ENCODE assay signal across 8 cellular contexts in the genomic region with DNA sequence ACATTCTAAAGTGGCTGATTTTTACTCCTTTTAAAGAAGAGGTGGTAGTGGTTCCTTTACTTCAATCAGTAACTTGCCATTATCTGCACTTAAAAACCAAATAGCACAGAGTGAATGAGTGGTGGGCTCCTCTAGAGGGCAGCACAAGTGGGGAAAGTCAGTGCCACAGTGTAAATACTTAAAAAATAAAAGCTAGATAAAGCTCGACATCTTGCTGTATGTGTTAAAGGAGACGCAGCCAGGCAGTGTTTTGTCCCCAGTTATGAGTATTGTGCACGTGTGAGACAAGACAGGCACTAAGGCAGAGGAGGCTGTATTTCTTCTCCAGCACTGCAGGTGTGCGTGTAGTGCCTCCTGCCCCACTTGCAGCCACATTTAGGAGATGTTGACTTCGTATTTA. TPM values are rescaled to one million over a fixed set of nuclear protein-coding genes. Genes with fewer than 3 reads are reported as not detected.
A peak's percentile ranks its signal among the peaks of the same experiment; 100 is the strongest.
DNase-seq lines count a peak whose midpoint lies in the region; ATAC-seq and TF ChIP-seq lines count a peak whose summit lies in the region.

No MANE protein-coding gene starts in this region.

- intact Hi-C loops in Panc1 (cut with micrococcal nuclease; ENCODE audit: unreplicated experiment): no loop called here

- no peak overlapping the region for H3K4me3 Mint-ChIP-seq in nephron progenitor cell

- no peaks in the 10 kb centered on the region for H3K9me3 Mint-ChIP-seq in nephron progenitor cell

- POLR2A ChIA-PET in HEK293 (lab: Yijun Ruan, JAX) (no interaction called here), Panc1 (lab: Charles Lee) (no interaction called here)

- H3K4me1 ChIP-seq in HEK293 (ENCODE audit: control insufficient read depth, insufficient read depth, low read length) (no peaks in the 10 kb centered on the region), Panc1 (ENCODE audit: control insufficient read depth, insufficient read depth, low read length) (no peaks in the 10 kb centered on the region)

- no peak for TF ChIP-seq CTCF in HEK293 (tag by site-specific recombination; IDR thresholded peaks at IDR 0.05)
- peak; percentile 67 for TF ChIP-seq CTCF in Panc1 (IDR thresholded peaks at IDR 0.05)
- TF ChIP-seq CTCF in choroid plexus epithelial cell (conservative IDR thresholded peaks at IDR 0.05; ENCODE audit: low read depth, low read length): peak; percentile 89
- TF ChIP-seq CTCF in nephron progenitor cell (IDR thresholded peaks at IDR 0.05): peak; percentile 72

- H3K36me3 Mint-ChIP-seq in nephron progenitor cell (ENCODE audit: low read depth): no peaks in the 10 kb centered on the region

- no peak overlapping the region for H3K27ac Mint-ChIP-seq in nephron progenitor cell

- peak; percentile 33 to 37 for DNase-seq in activated T-cell treated with anti-CD3 and anti-CD28 coated beads, Interleukin-2, amount 50 U/mL, for 48 hours
- no peak for DNase-seq in activated T-cell treated with anti-CD3 and anti-CD28 coated beads, Interleukin-2, amount 50 U/mL, for 1 hour
- DNase-seq in Panc1 (ENCODE audit: low read depth, low spot score) (no peak), choroid plexus epithelial cell (ENCODE audit: low read depth) (peak; percentile 75), nephron progenitor cell (peak; percentile 35), mucosa of gallbladder (ENCODE audit: low spot score) (no peak)

- H3K4me3 ChIP-seq in HEK293 (ENCODE audit: low read depth, low read length) (no peak overlapping the region), Panc1 (ENCODE audit: low read depth in 2 of 2, low read length in 2 of 2) (no peak overlapping the region), choroid plexus epithelial cell (ENCODE audit: low read depth, low read length) (no peak overlapping the region)

- BruUV-seq in Panc1 (replicated peaks; lab: Mats Ljungman, UMichigan): no TSS peak

- no peaks in the 10 kb centered on the region for H3K4me1 Mint-ChIP-seq in nephron progenitor cell

- in situ Hi-C loops in Panc1 (cut with HindIII; ENCODE audit: low pct_unique_long_range_greater_than_20kb, low sequenced_read_pairs): no loop called here

- H3K27ac ChIP-seq in HEK293 (ENCODE audit: extremely low read depth, low read depth, low read length) (no peak overlapping the region), Panc1 (ENCODE audit: low read length) (no peak overlapping the region)

- H3K9me3 ChIP-seq in HEK293 (ENCODE audit: control insufficient read depth, insufficient read depth, low read depth, low read length) (no peaks in the 10 kb centered on the region), Panc1 (ENCODE audit: control insufficient read depth, insufficient read depth, low read depth, low read length) (no peaks in the 10 kb centered on the region)

- no peaks in the 10 kb centered on the region for H3K27me3 ChIP-seq in Panc1 (ENCODE audit: control insufficient read depth, insufficient read depth, low read length)

- CTCF ChIA-PET in HEK293 (lab: Yijun Ruan, JAX): interaction anchor here (0.6 to 1.6 kb wide), 18 partner anchors 10 to 382 kb away, joined by 3 to 7 read pairs (median 4); no protein-coding TSS in a partner anchor
- CTCF ChIA-PET in Panc1 (lab: Charles Lee): interaction anchor here (0.6 to 1.0 kb wide), 2 partner anchors 10 to 118 kb away, joined by 3 to 4 read pairs; no protein-coding TSS in a partner anchor

- H3K36me3 ChIP-seq in HEK293 (ENCODE audit: control insufficient read depth in 2 of 2, insufficient read depth in 1 of 2, low read length in 2 of 2) (peaks cover 0 to 3% of the 10 kb centered on the region in 2 experiments; a peak in 1 of 3 replicates), Panc1 (ENCODE audit: control insufficient read depth, insufficient read depth, low read length) (no peaks in the 10 kb centered on the region)

- no peaks in the 10 kb centered on the region for H3K27me3 Mint-ChIP-seq in nephron progenitor cell (ENCODE audit: low read depth, poor library complexity)

- ATAC-seq in Panc1: peak; percentile 70; the same call in 1 of the 2 replicates
- ATAC-seq in GM19397 (IDR thresholded peaks at IDR 0.05; ENCODE audit: unreplicated experiment): no peak

TF ChIP-seq in HEK293, 187 proteins besides CTCF, POLR2A, EP300 and RAD21:
- TF ChIP-seq ZNF792 (tag by site-specific recombination; IDR thresholded peaks at IDR 0.05) (no peak), KLF9 (tag by site-specific recombination; IDR thresholded peaks at IDR 0.05; ENCODE audit: low read depth) (no peak), ZIC2 (tag by site-specific recombination; IDR thresholded peaks at IDR 0.05) (no peak), ZNF654 (tag by site-specific recombination; IDR thresholded peaks at IDR 0.05; ENCODE audit: low read depth) (peak; percentile 20; the same call in 1 of the 2 replicates)
- TF ChIP-seq, protein P1, sequence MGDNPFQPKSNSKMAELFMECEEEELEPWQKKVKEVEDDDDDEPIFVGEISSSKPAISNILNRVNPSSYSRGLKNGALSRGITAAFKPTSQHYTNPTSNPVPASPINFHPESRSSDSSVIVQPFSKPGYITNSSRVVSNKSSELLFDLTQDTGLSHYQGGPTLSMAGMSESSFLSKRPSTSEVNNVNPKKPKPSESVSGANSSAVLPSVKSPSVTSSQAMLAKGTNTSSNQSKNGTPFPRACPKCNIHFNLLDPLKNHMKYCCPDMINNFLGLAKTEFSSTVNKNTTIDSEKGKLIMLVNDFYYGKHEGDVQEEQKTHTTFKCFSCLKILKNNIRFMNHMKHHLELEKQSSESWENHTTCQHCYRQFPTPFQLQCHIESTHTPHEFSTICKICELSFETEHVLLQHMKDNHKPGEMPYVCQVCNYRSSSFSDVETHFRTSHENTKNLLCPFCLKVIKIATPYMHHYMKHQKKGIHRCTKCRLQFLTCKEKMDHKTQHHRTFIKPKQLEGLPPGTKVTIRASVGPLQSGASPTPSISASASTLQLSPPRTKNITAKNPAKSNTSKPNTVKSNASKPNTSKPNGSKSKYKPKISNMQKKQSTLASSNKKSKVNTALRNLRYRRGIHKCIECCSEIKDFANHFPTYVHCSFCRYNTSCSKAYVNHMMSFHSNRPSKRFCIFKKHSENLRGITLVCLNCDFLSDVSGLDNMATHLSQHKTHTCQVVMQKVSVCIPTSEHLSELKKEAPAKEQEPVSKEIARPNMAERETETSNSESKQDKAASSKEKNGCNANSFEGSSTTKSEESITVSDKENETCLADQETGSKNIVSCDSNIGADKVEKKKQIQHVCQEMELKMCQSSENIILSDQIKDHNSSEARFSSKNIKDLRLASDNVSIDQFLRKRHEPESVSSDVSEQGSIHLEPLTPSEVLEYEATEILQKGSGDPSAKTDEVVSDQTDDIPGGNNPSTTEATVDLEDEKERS (tag by site-specific recombination; IDR thresholded peaks at IDR 0.05): no peak
- TF ChIP-seq, protein P2, sequence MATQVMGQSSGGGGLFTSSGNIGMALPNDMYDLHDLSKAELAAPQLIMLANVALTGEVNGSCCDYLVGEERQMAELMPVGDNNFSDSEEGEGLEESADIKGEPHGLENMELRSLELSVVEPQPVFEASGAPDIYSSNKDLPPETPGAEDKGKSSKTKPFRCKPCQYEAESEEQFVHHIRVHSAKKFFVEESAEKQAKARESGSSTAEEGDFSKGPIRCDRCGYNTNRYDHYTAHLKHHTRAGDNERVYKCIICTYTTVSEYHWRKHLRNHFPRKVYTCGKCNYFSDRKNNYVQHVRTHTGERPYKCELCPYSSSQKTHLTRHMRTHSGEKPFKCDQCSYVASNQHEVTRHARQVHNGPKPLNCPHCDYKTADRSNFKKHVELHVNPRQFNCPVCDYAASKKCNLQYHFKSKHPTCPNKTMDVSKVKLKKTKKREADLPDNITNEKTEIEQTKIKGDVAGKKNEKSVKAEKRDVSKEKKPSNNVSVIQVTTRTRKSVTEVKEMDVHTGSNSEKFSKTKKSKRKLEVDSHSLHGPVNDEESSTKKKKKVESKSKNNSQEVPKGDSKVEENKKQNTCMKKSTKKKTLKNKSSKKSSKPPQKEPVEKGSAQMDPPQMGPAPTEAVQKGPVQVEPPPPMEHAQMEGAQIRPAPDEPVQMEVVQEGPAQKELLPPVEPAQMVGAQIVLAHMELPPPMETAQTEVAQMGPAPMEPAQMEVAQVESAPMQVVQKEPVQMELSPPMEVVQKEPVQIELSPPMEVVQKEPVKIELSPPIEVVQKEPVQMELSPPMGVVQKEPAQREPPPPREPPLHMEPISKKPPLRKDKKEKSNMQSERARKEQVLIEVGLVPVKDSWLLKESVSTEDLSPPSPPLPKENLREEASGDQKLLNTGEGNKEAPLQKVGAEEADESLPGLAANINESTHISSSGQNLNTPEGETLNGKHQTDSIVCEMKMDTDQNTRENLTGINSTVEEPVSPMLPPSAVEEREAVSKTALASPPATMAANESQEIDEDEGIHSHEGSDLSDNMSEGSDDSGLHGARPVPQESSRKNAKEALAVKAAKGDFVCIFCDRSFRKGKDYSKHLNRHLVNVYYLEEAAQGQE (tag by site-specific recombination; IDR thresholded peaks at IDR 0.05): no peak

RNA-seq across cellular contexts. Expression of a gene that starts 24.6 kb away (rescaled TPM):
- 0.67 TPM for total RNA-seq in Panc1 (2021; ENCODE audit: unreplicated experiment)
- polyA plus RNA-seq in Panc1 (2012; ENCODE audit: insufficient read length): 1.0 TPM
- 8.5 TPM for total RNA-seq in mucosa of gallbladder

Comparison
In these comparisons a context has a peak if more than half of its experiments do, and no peak if none do; other contexts are left out.
1. DNase-seq: peak in activated T-cell treated with anti-CD3 and anti-CD28 coated beads, Interleukin-2, amount 50 U/mL, for 48 hours (2 of 2), choroid plexus epithelial cell (single experiment) and nephron progenitor cell (single experiment); none in activated T-cell treated with anti-CD3 and anti-CD28 coated beads, Interleukin-2, amount 50 U/mL, for 1 hour (single experiment), Panc1 (single experiment) and mucosa of gallbladder (single experiment).